In genomic region chr14:71142375-71143038, GRCh38 we compare ENCODE assay signal across 9 cellular contexts.
DNase-seq lines count a peak whose midpoint lies in the region; ATAC-seq and TF ChIP-seq lines count a peak whose summit lies in the region.
"Had no signal": no experiment of that assay in that cellular context is flagged by ENCODE, and none has a peak within 500 bp of the region (broad histone marks: within the 10 kb centered on the region; RNA-seq: fewer than 3 reads in every experiment).

No MANE protein-coding gene starts in this region.

- H3K9ac ChIP-seq in SK-N-SH (peak overlapping the region; percentile 55; the same call in 1 of the 2 replicates), skeletal muscle satellite cell (ENCODE audit: low read depth, low read length) (peak overlapping the region; percentile 7)

- H3K27ac ChIP-seq in SK-N-SH (ENCODE audit: low read depth in 2 of 2, low read length in 1 of 2): peak overlapping the region in 1 of 2 experiments; percentile 73; a peak in 2 of 4 replicates

- H3K4me3 ChIP-seq in SK-N-SH (ENCODE audit: low read depth in 2 of 2, low read length in 1 of 2): no peak overlapping the region
- H3K4me3 ChIP-seq in cardiac fibroblast (replicated peaks in 1 of 2; ENCODE audit: low read depth in 2 of 2, low read length in 2 of 2): peak overlapping the region in 1 of 2 donors; percentile 26
- no peak overlapping the region for H3K4me3 ChIP-seq in skeletal muscle satellite cell (ENCODE audit: low read length)

- 21% methylated on average over 3 of the region's 3 CpGs for WGBS in SK-N-SH (ENCODE audit: low lambda C conversion rate)

- H3K9me3 ChIP-seq in SK-N-SH (no peaks in the 10 kb centered on the region), skeletal muscle satellite cell (replicated peaks; ENCODE audit: low read length) (peaks cover 2% of the 10 kb centered on the region)

- no peak; the same call in 2 of the 3 replicates for ATAC-seq in SK-N-SH treated with all-trans-retinoic acid at 6 μM for 48 hours
- no peak for ATAC-seq in HG02623 (IDR thresholded peaks at IDR 0.05; ENCODE audit: unreplicated experiment)

- H3K36me3 ChIP-seq in SK-N-SH (replicated peaks in 1 of 2; ENCODE audit: control insufficient read depth in 1 of 2, insufficient read depth in 2 of 2, low read length in 1 of 2) (no peaks in the 10 kb centered on the region), skeletal muscle satellite cell (ENCODE audit: insufficient read depth, low read length) (no peaks in the 10 kb centered on the region)

- H3K79me2 ChIP-seq in SK-N-SH (ENCODE audit: insufficient read depth): no peaks in the 10 kb centered on the region

- H3K9me2 ChIP-seq in SK-N-SH: no peaks in the 10 kb centered on the region

- H2AFZ ChIP-seq in SK-N-SH (ENCODE audit: low read depth): no peak overlapping the region

- no peaks in the 10 kb centered on the region for H4K20me1 ChIP-seq in SK-N-SH (ENCODE audit: insufficient read depth)

- peaks cover 4 to 13% of the 10 kb centered on the region in 2 experiments; a peak in 2 of 4 replicates for H3K4me1 ChIP-seq in SK-N-SH (ENCODE audit: control insufficient read depth in 1 of 2, insufficient read depth in 2 of 2, low read depth in 1 of 2, low read length in 1 of 2)
- peaks cover 30% of the 10 kb centered on the region for H3K4me1 ChIP-seq in skeletal muscle satellite cell (ENCODE audit: control insufficient read depth, insufficient read depth, low read length)

- POLR2A ChIA-PET in SK-N-SH (lab: Yijun Ruan, JAX): no interaction called here

- H3K4me2 ChIP-seq in SK-N-SH (peak overlapping the region; percentile 25; the same call in 1 of the 2 replicates), skeletal muscle satellite cell (ENCODE audit: low read length) (peak overlapping the region; percentile 10)

- CTCF ChIA-PET in SK-N-SH (lab: Yijun Ruan, JAX): interaction anchor here (1.0 to 15.9 kb wide), 5 partner anchors 24 to 712 kb away, joined by 3 to 198 read pairs (median 11); partner anchors contain the start of gene SIPA1L1

- TF ChIP-seq RAD21 in SK-N-SH (IDR thresholded peaks at IDR 0.05; ENCODE audit: low read length): no peak

- TF ChIP-seq EP300 in SK-N-SH (IDR thresholded peaks at IDR 0.05; ENCODE audit: borderline replicate concordance in 1 of 2, low read depth in 1 of 2, low read length in 1 of 2): peak in 1 of 2 experiments; percentile 80; a peak in 2 of 4 replicates

- TF ChIP-seq CTCF in SK-N-SH (IDR thresholded peaks at IDR 0.05): no peak
- TF ChIP-seq CTCF in cardiac fibroblast (IDR thresholded peaks at IDR 0.05; ENCODE audit: low read depth, low read length): no peak

- H3K27me3 ChIP-seq in SK-N-SH (ENCODE audit: insufficient read depth) (no peaks in the 10 kb centered on the region), skeletal muscle satellite cell (ENCODE audit: control insufficient read depth, insufficient read depth, low read length) (no peaks in the 10 kb centered on the region)

- peaks cover 22% of the 10 kb centered on the region for H3F3A ChIP-seq in SK-N-SH (replicated peaks; ENCODE audit: insufficient read depth)

- DNase-seq in SK-N-SH (no peak), NOMO-1 (lab: John Stamatoyannopoulos, UW; ENCODE audit: unreplicated experiment in 2 of 2) (peak; percentile 90 to 100), cardiac fibroblast (ENCODE audit: low read depth in 2 of 2) (peak; percentile 87 to 99), foreskin melanocyte (no peak), NCI-H1436 (lab: John Stamatoyannopoulos, UW) (no peak)
- DNase-seq: 8988T had no signal

TF ChIP-seq in SK-N-SH, 30 proteins besides CTCF, POLR2A, EP300 and RAD21 (continues in another document):
- TF ChIP-seq REST (IDR thresholded peaks at IDR 0.05; ENCODE audit: low read depth, low read length) (no peak), NFIC (IDR thresholded peaks at IDR 0.05; ENCODE audit: borderline replicate concordance) (no peak), GATA2 (CRISPR knock-in tag; IDR thresholded peaks at IDR 0.05) (no peak), MXI1 (IDR thresholded peaks at IDR 0.05; ENCODE audit: low read depth, low read length) (no peak), RXRA (IDR thresholded peaks at IDR 0.05; ENCODE audit: borderline replicate concordance, low read depth) (peak; percentile 9; the same call in 1 of the 2 replicates), JUND (IDR thresholded peaks at IDR 0.05) (peak; percentile 57; the same call in 1 of the 2 replicates), FOXM1 (IDR thresholded peaks at IDR 0.05; ENCODE audit: low read depth) (no peak; the same call in 1 of the 2 replicates), NRF1 (IDR thresholded peaks at IDR 0.05; ENCODE audit: low read depth, low read length) (no peak), FOSL2 (IDR thresholded peaks at IDR 0.05; ENCODE audit: borderline replicate concordance, low read depth) (peak; percentile 31; the same call in 1 of the 2 replicates), CHD2 (IDR thresholded peaks at IDR 0.05; ENCODE audit: low read length, partially characterized antibody) (no peak), EZH2phosphoT487 (IDR thresholded peaks at IDR 0.05; ENCODE audit: borderline replicate concordance, low read depth) (no peak)

TF ChIP-seq in SK-N-SH treated with all-trans-retinoic acid at 6 μM for 48 hours, 23 proteins besides CTCF, POLR2A, EP300 and RAD21:
- no peak for TF ChIP-seq CREB5 (CRISPR knock-in tag; IDR thresholded peaks at IDR 0.05; ENCODE audit: low read depth)
- TF ChIP-seq ESRRG (CRISPR knock-in tag; IDR thresholded peaks at IDR 0.05): no peak
- TF ChIP-seq ISL1 (CRISPR knock-in tag; IDR thresholded peaks at IDR 0.05): no peak
- TF ChIP-seq TOX (CRISPR knock-in tag; IDR thresholded peaks at IDR 0.05; ENCODE audit: borderline replicate concordance): no peak
- no peak for TF ChIP-seq SNAI2 (CRISPR knock-in tag; IDR thresholded peaks at IDR 0.05)
- TF ChIP-seq OSR1 (CRISPR knock-in tag; IDR thresholded peaks at IDR 0.05): no peak
- TF ChIP-seq ARNTL (CRISPR knock-in tag; IDR thresholded peaks at IDR 0.05; ENCODE audit: borderline replicate concordance, low read depth): no peak
- TF ChIP-seq ZFP3 (CRISPR knock-in tag; IDR thresholded peaks at IDR 0.05): no peak
- no peak for TF ChIP-seq PPARA (CRISPR knock-in tag; IDR thresholded peaks at IDR 0.05; ENCODE audit: borderline replicate concordance)
- TF ChIP-seq RARB (CRISPR knock-in tag; IDR thresholded peaks at IDR 0.05): no peak
- TF ChIP-seq TSHZ2 (CRISPR knock-in tag; IDR thresholded peaks at IDR 0.05): no peak
- no peak for TF ChIP-seq ZNF70 (CRISPR knock-in tag; IDR thresholded peaks at IDR 0.05)
- no peak for TF ChIP-seq BACH2 (CRISPR knock-in tag; IDR thresholded peaks at IDR 0.05; ENCODE audit: borderline replicate concordance)
- TF ChIP-seq POU6F1 (CRISPR knock-in tag; IDR thresholded peaks at IDR 0.05; ENCODE audit: borderline replicate concordance, low read depth): no peak
- TF ChIP-seq ZNF8 (CRISPR knock-in tag; IDR thresholded peaks at IDR 0.05): no peak

Comparison
In these comparisons a context has a peak if more than half of its experiments do, and no peak if none do; other contexts are left out.
1. DNase-seq: peak in NOMO-1 (2 of 2) and cardiac fibroblast (2 of 2); none in SK-N-SH (single experiment), foreskin melanocyte (single experiment) and NCI-H1436 (single experiment).